Comparison of ENCODE assay signal across 30 cellular contexts in the genomic region with DNA sequence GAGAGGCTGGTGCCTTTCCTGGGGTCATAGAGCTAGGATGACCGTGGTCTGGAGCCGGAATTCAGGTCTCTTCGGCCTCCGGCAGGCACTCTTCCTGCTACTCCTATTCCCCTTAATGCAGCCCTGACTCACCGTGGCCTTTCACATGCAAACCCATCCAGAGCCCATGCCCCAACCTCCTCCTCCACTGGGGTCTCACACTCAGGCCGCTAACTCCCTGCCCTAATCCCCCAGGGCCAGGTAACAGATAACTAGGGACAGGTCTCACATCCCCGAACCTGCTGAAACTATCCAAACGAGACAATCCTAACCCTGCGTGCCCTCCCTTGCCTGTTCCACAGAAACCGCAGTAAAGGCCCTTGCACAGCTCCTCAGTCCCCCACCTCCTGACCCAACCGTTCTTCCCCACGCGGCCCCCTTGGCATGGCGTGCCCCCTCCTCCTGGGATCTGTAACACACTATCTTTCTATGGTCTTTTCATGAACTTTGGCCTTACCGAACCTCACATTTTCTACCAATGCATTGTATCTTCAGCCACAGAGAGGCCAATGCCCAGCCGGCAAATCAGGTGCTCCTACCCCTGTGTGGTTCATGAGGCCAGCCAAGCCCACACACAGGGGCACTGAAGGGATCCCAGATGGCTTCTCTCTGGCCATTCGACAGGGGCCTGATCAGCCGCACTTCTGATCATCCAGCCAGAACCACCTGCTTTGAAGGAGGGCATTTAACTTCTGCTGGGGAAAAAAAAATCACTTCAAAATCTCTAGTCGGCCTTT.
"Had no signal": no experiment of that assay in that cellular context is flagged by ENCODE, and none has a peak within 500 bp of the region (broad histone marks: within the 10 kb centered on the region; RNA-seq: fewer than 3 reads in every experiment).

No MANE protein-coding gene starts in this region.

- H3K4me1 Mint-ChIP-seq: activated CD4-positive, alpha-beta memory T cell treated with anti-CD3 and anti-CD28 coated beads, Interleukin-2, amount 10 ng/mL, durations not matched to agents 7 days and 5 days; activated CD4-positive, alpha-beta T cell treated with anti-CD3 and anti-CD28 coated beads, Interleukin-2, amount 10 ng/mL, durations not matched to agents 7 days and 5 days; activated naive CD4-positive, alpha-beta T cell treated with anti-CD3 and anti-CD28 coated beads, Interleukin-2, amount 50 U/mL, for 24 hours; activated naive CD8-positive, alpha-beta T cell treated with anti-CD3 and anti-CD28 coated beads, Interleukin-2, amount 50 U/mL, for 24 hours; immature natural killer cell; stimulated activated memory B cell treated with anti-CD40 and anti-IgM and Interleukin-4, amounts not matched to agents 10 μg/mL and 1 μg/mL and 100 μg/mL, for 72 hours; stimulated activated naive CD8-positive, alpha-beta T cell treated with anti-CD3 and anti-CD28 coated beads, Interleukin-15, amount 100 ng/mL, for 72 hours had no signal

- DNase-seq: activated CD4-positive, alpha-beta memory T cell treated with anti-CD3 and anti-CD28 coated beads, Interleukin-2, amount 10 ng/mL, durations not matched to agents 7 days and 5 days; activated CD4-positive, alpha-beta T cell treated with anti-CD3 and anti-CD28 coated beads for 1 hour; activated CD4-positive, alpha-beta T cell treated with anti-CD3 and anti-CD28 coated beads, Interleukin-2, amount 10 ng/mL, durations not matched to agents 7 days and 5 days; activated naive CD8-positive, alpha-beta T cell treated with anti-CD3 and anti-CD28 coated beads, Interleukin-2, amount 50 U/mL, for 24 hours; activated T-cell treated with anti-CD3 and anti-CD28 coated beads, Interleukin-2, amount 50 U/mL, for 48 hours; amygdala; central memory CD4-positive, alpha-beta T cell; foreskin melanocyte; immature natural killer cell; kidney glomerular epithelial cell; left lung; lower lobe of right lung; mesenchymal stem cell; naive thymus-derived CD8-positive, alpha-beta T cell; stimulated activated CD4-positive, alpha-beta T cell treated with anti-CD3 and anti-CD28 coated beads, Interleukin-12 subunit alpha, Interleukin-12 subunit beta, amount 100 ng/mL, for 4 hours; stimulated activated CD4-positive, alpha-beta T cell treated with anti-CD3 and anti-CD28 coated beads, Interleukin-4, amount 100 ng/mL, for 1 hour; stimulated activated naive CD8-positive, alpha-beta T cell treated with anti-CD3 and anti-CD28 coated beads, Interleukin-15, amount 100 ng/mL, for 72 hours; substantia nigra; SW 1271; T-helper 9 cell; upper lobe of right lung had no signal

- H3K9me3 ChIP-seq: breast epithelium, left lung, lower lobe of right lung, upper lobe of right lung had no signal

- ATAC-seq: activated naive CD8-positive, alpha-beta T cell treated with anti-CD3 and anti-CD28 coated beads, Interleukin-2, amount 50 U/mL, for 24 hours; esophagus mucosa; left lung; lower lobe of right lung; naive thymus-derived CD8-positive, alpha-beta T cell; sciatic nerve; stimulated activated memory B cell treated with anti-CD40 and anti-IgM and Interleukin-4, amounts not matched to agents 10 μg/mL and 1 μg/mL and 100 μg/mL, for 72 hours; stimulated activated naive CD8-positive, alpha-beta T cell treated with anti-CD3 and anti-CD28 coated beads, Interleukin-15, amount 100 ng/mL, for 72 hours; upper lobe of right lung had no signal

- H3K27me3 ChIP-seq: breast epithelium, left lung, upper lobe of right lung had no signal

- H3K4me1 ChIP-seq: breast epithelium, left lung, lower lobe of right lung, upper lobe of right lung had no signal

- H3K9me3 Mint-ChIP-seq: activated CD4-positive, alpha-beta memory T cell treated with anti-CD3 and anti-CD28 coated beads, Interleukin-2, amount 10 ng/mL, durations not matched to agents 7 days and 5 days; activated CD4-positive, alpha-beta T cell treated with anti-CD3 and anti-CD28 coated beads, Interleukin-2, amount 10 ng/mL, durations not matched to agents 7 days and 5 days; activated naive CD4-positive, alpha-beta T cell treated with anti-CD3 and anti-CD28 coated beads, Interleukin-2, amount 50 U/mL, for 24 hours; activated naive CD8-positive, alpha-beta T cell treated with anti-CD3 and anti-CD28 coated beads, Interleukin-2, amount 50 U/mL, for 24 hours; activated T-helper 2 cell treated with anti-CD3 and anti-CD28 coated beads, Interferon-gamma antibody, Interleukin-2, Interleukin-4, amounts not matched to agents 10 μg/mL and 5 μg/mL and 100 μg/mL, durations not matched to agents 14 hours and 24 hours and 36 hours; stimulated activated memory B cell treated with anti-CD40 and anti-IgM and Interleukin-4, amounts not matched to agents 10 μg/mL and 1 μg/mL and 100 μg/mL, for 72 hours; stimulated activated naive CD8-positive, alpha-beta T cell treated with anti-CD3 and anti-CD28 coated beads, Interleukin-15, amount 100 ng/mL, for 72 hours; T-helper 1 cell treated with Interleukin-12 subunit alpha and Interleukin-12 subunit beta and Interleukin-4 antibody, amounts not matched to agents 30 μg/mL and 1 μg/mL, for 36 hours had no signal

- H3K27ac Mint-ChIP-seq: activated CD4-positive, alpha-beta memory T cell treated with anti-CD3 and anti-CD28 coated beads, Interleukin-2, amount 10 ng/mL, durations not matched to agents 7 days and 5 days; activated CD4-positive, alpha-beta T cell treated with anti-CD3 and anti-CD28 coated beads, Interleukin-2, amount 10 ng/mL, durations not matched to agents 7 days and 5 days; activated naive CD4-positive, alpha-beta T cell treated with anti-CD3 and anti-CD28 coated beads, Interleukin-2, amount 50 U/mL, for 24 hours; activated naive CD8-positive, alpha-beta T cell treated with anti-CD3 and anti-CD28 coated beads, Interleukin-2, amount 50 U/mL, for 24 hours; activated T-helper 2 cell treated with anti-CD3 and anti-CD28 coated beads, Interferon-gamma antibody, Interleukin-2, Interleukin-4, amounts not matched to agents 10 μg/mL and 5 μg/mL and 100 μg/mL, durations not matched to agents 14 hours and 24 hours and 36 hours; immature natural killer cell; stimulated activated memory B cell treated with anti-CD40 and anti-IgM and Interleukin-4, amounts not matched to agents 10 μg/mL and 1 μg/mL and 100 μg/mL, for 72 hours; stimulated activated naive CD8-positive, alpha-beta T cell treated with anti-CD3 and anti-CD28 coated beads, Interleukin-15, amount 100 ng/mL, for 72 hours; T-helper 1 cell treated with Interleukin-12 subunit alpha and Interleukin-12 subunit beta and Interleukin-4 antibody, amounts not matched to agents 30 μg/mL and 1 μg/mL, for 36 hours had no signal

- H3K27ac ChIP-seq: breast epithelium, left lung, lower lobe of right lung, skin epidermis, upper lobe of right lung had no signal

- H3K4me3 Mint-ChIP-seq: activated CD4-positive, alpha-beta memory T cell treated with anti-CD3 and anti-CD28 coated beads, Interleukin-2, amount 10 ng/mL, durations not matched to agents 7 days and 5 days; activated CD4-positive, alpha-beta T cell treated with anti-CD3 and anti-CD28 coated beads, Interleukin-2, amount 10 ng/mL, durations not matched to agents 7 days and 5 days; activated naive CD4-positive, alpha-beta T cell treated with anti-CD3 and anti-CD28 coated beads, Interleukin-2, amount 50 U/mL, for 24 hours; activated naive CD8-positive, alpha-beta T cell treated with anti-CD3 and anti-CD28 coated beads, Interleukin-2, amount 50 U/mL, for 24 hours; immature natural killer cell; naive thymus-derived CD8-positive, alpha-beta T cell; stimulated activated memory B cell treated with anti-CD40 and anti-IgM and Interleukin-4, amounts not matched to agents 10 μg/mL and 1 μg/mL and 100 μg/mL, for 72 hours; stimulated activated naive CD8-positive, alpha-beta T cell treated with anti-CD3 and anti-CD28 coated beads, Interleukin-15, amount 100 ng/mL, for 72 hours; T-helper 1 cell treated with Interleukin-12 subunit alpha and Interleukin-12 subunit beta and Interleukin-4 antibody, amounts not matched to agents 30 μg/mL and 1 μg/mL, for 36 hours had no signal

- H3K36me3 ChIP-seq: breast epithelium, left lung, lower lobe of right lung, upper lobe of right lung had no signal

- H3K36me3 Mint-ChIP-seq: activated naive CD4-positive, alpha-beta T cell treated with anti-CD3 and anti-CD28 coated beads, Interleukin-2, amount 50 U/mL, for 24 hours; immature natural killer cell; naive thymus-derived CD8-positive, alpha-beta T cell; stimulated activated memory B cell treated with anti-CD40 and anti-IgM and Interleukin-4, amounts not matched to agents 10 μg/mL and 1 μg/mL and 100 μg/mL, for 72 hours had no signal

- H3K4me3 ChIP-seq: breast epithelium, left lung, lower lobe of right lung, skin epidermis, upper lobe of right lung had no signal

- FAIRE-seq: TTC549 had no signal
